14 cellular contexts compared by ENCODE assay signal in the genomic region with DNA sequence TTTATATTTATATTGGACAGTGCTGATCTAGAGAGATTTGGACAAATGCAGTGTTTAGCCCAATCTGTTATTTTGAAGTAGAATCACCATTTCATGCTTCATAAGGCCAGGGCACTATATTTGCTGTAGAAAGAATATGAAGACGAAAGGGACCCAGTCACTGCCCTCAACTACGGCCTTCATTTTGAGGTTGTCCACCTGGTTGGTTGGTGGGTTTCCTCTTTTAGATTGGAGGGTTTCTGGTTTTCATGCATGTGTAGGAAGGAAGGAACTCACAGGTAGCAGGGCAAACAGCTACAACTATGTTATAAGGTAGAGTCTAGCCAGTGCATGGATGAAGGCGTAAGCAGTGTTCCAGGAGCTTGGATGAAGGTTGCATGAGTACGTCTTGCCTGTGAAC. TPM values are rescaled to one million over a fixed set of nuclear protein-coding genes. Genes with fewer than 3 reads are reported as not detected.
DNase-seq lines count a peak whose midpoint lies in the region; ATAC-seq and TF ChIP-seq lines count a peak whose summit lies in the region.
"Had no signal": no experiment of that assay in that cellular context is flagged by ENCODE, and none has a peak within 500 bp of the region (broad histone marks: within the 10 kb centered on the region; RNA-seq: fewer than 3 reads in every experiment).

No MANE protein-coding gene starts in this region.

- peak overlapping the region; percentile 59 for H3K4me2 ChIP-seq in OCI-LY7 (ENCODE audit: low read length)
- H3K4me2 ChIP-seq in Karpas-422 (ENCODE audit: low read depth, low read length, poor library complexity, severe bottlenecking): no peak overlapping the region

- CTCF ChIA-PET in activated naive CD4-positive, alpha-beta T cell treated with anti-CD3 and anti-CD28 coated beads, Interleukin-2, amount 10 ng/mL, durations not matched to agents 7 days and 5 days (lab: Charles Lee): interaction anchor here (0.7 to 1.5 kb wide), 3 partner anchors 21 to 55 kb away, joined by 3 to 5 read pairs (median 4); no protein-coding TSS in a partner anchor
- CTCF ChIA-PET in CD8-positive, alpha-beta T cell (lab: Charles Lee): no interaction called here
- CTCF ChIA-PET in OCI-LY7 (lab: Charles Lee; ENCODE audit: unreplicated experiment): interaction anchor here (1.6 kb wide), 1 partner anchor 31 kb away, joined by 5 read pairs; no protein-coding TSS in a partner anchor

- H3K27ac Mint-ChIP-seq in activated naive CD4-positive, alpha-beta T cell treated with anti-CD3 and anti-CD28 coated beads, Interleukin-2, amount 10 ng/mL, durations not matched to agents 7 days and 5 days: peak overlapping the region; percentile 30
- H3K27ac Mint-ChIP-seq in CD8-positive, alpha-beta T cell: peak overlapping the region; percentile 42
- peak overlapping the region; percentile 74 for H3K27ac Mint-ChIP-seq in stimulated activated naive B cell treated with anti-CD40 and anti-IgM and Interleukin-4, amounts not matched to agents 10 μg/mL and 1 μg/mL and 100 μg/mL, for 72 hours

- no peaks in the 10 kb centered on the region for H3K9me3 Mint-ChIP-seq in activated naive CD4-positive, alpha-beta T cell treated with anti-CD3 and anti-CD28 coated beads, Interleukin-2, amount 10 ng/mL, durations not matched to agents 7 days and 5 days
- H3K9me3 Mint-ChIP-seq in CD8-positive, alpha-beta T cell: no peaks in the 10 kb centered on the region
- H3K9me3 Mint-ChIP-seq in stimulated activated naive B cell treated with anti-CD40 and anti-IgM and Interleukin-4, amounts not matched to agents 10 μg/mL and 1 μg/mL and 100 μg/mL, for 72 hours: no peaks in the 10 kb centered on the region

- no peaks in the 10 kb centered on the region for H3K27me3 ChIP-seq in CD8-positive, alpha-beta T cell (ENCODE audit: insufficient read depth, low read length)
- no peaks in the 10 kb centered on the region for H3K27me3 ChIP-seq in Karpas-422 (ENCODE audit: low read length)

- H3K4me1 Mint-ChIP-seq in activated naive CD4-positive, alpha-beta T cell treated with anti-CD3 and anti-CD28 coated beads, Interleukin-2, amount 10 ng/mL, durations not matched to agents 7 days and 5 days: peaks cover 59% of the 10 kb centered on the region
- peaks cover 34% of the 10 kb centered on the region for H3K4me1 Mint-ChIP-seq in CD8-positive, alpha-beta T cell (ENCODE audit: low read depth)
- peaks cover 44 to 87% of the 10 kb centered on the region in 2 donors for H3K4me1 Mint-ChIP-seq in stimulated activated naive B cell treated with anti-CD40 and anti-IgM and Interleukin-4, amounts not matched to agents 10 μg/mL and 1 μg/mL and 100 μg/mL, for 72 hours

- POLR2A ChIA-PET in CD8-positive, alpha-beta T cell (lab: Charles Lee): no interaction called here
- POLR2A ChIA-PET in OCI-LY7 (lab: Charles Lee): interaction anchor here (0.8 to 12.2 kb wide), 12 partner anchors 9 to 92 kb away, joined by 3 to 284 read pairs (median 6); partner anchors contain the start of gene ARID5B

- no peak for ATAC-seq in CD8-positive, alpha-beta T cell
- no peak for ATAC-seq in stimulated activated naive B cell treated with anti-CD40 and anti-IgM and Interleukin-4, amounts not matched to agents 10 μg/mL and 1 μg/mL and 100 μg/mL, for 72 hours (replicated peaks)
- no peak for ATAC-seq in HG03439 (IDR thresholded peaks at IDR 0.05; ENCODE audit: unreplicated experiment)
- ATAC-seq: K562 had no signal

- no peak overlapping the region for H3K27ac ChIP-seq in CD8-positive, alpha-beta T cell (ENCODE audit: low read depth, low read length)
- peak overlapping the region; percentile 97 for H3K27ac ChIP-seq in OCI-LY7 (ENCODE audit: low read depth, low read length, poor library complexity, severe bottlenecking)
- H3K27ac ChIP-seq in Karpas-422 (ENCODE audit: low read length): no peak overlapping the region

- H3K9me3 ChIP-seq in CD8-positive, alpha-beta T cell (ENCODE audit: low read length): no peaks in the 10 kb centered on the region
- H3K9me3 ChIP-seq in OCI-LY7 (ENCODE audit: low read length) (no peaks in the 10 kb centered on the region), Karpas-422 (ENCODE audit: low read length) (no peaks in the 10 kb centered on the region)
- H3K9me3 ChIP-seq: HAP-1 had no signal

- no peaks in the 10 kb centered on the region for H3K27me3 Mint-ChIP-seq in activated naive CD4-positive, alpha-beta T cell treated with anti-CD3 and anti-CD28 coated beads, Interleukin-2, amount 10 ng/mL, durations not matched to agents 7 days and 5 days
- H3K27me3 Mint-ChIP-seq in CD8-positive, alpha-beta T cell (ENCODE audit: low read depth): no peaks in the 10 kb centered on the region
- no peaks in the 10 kb centered on the region for H3K27me3 Mint-ChIP-seq in stimulated activated naive B cell treated with anti-CD40 and anti-IgM and Interleukin-4, amounts not matched to agents 10 μg/mL and 1 μg/mL and 100 μg/mL, for 72 hours

- H3K4me3 ChIP-seq in CD8-positive, alpha-beta T cell (ENCODE audit: low read depth, low read length): no peak overlapping the region
- H3K4me3 ChIP-seq in OCI-LY7 (ENCODE audit: low read depth, low read length, poor library complexity, severe bottlenecking): peak overlapping the region; percentile 21
- no peak overlapping the region for H3K4me3 ChIP-seq in Karpas-422 (ENCODE audit: low read length)
- H3K4me3 ChIP-seq: HAP-1, K562 had no signal

- no peak overlapping the region for H3K4me3 Mint-ChIP-seq in activated naive CD4-positive, alpha-beta T cell treated with anti-CD3 and anti-CD28 coated beads, Interleukin-2, amount 10 ng/mL, durations not matched to agents 7 days and 5 days
- H3K4me3 Mint-ChIP-seq in CD8-positive, alpha-beta T cell: no peak overlapping the region
- peak overlapping the region in 1 of 2 donors; percentile 32 for H3K4me3 Mint-ChIP-seq in stimulated activated naive B cell treated with anti-CD40 and anti-IgM and Interleukin-4, amounts not matched to agents 10 μg/mL and 1 μg/mL and 100 μg/mL, for 72 hours

- no peak for DNase-seq in activated naive CD4-positive, alpha-beta T cell treated with anti-CD3 and anti-CD28 coated beads, Interleukin-2, amount 10 ng/mL, durations not matched to agents 7 days and 5 days
- no peak for DNase-seq in activated naive CD4-positive, alpha-beta T cell treated with anti-CD3 and anti-CD28 coated beads, Interleukin-2, amount 50 U/mL, for 16 hours
- DNase-seq in CD8-positive, alpha-beta T cell: no peak
- DNase-seq in OCI-LY7 (ENCODE audit: low spot score) (peak; percentile 85), Karpas-422 (no peak)
- DNase-seq in stimulated activated naive B cell treated with anti-CD40 and anti-IgM and Interleukin-4, amounts not matched to agents 10 μg/mL and 1 μg/mL and 100 μg/mL, for 72 hours: no peak
- DNase-seq: MV-4-11, NCI-H1417 treated with DMSO at 0.1 percent for 48 hours, NCI-H1930, NCI-H69, RPMI8226 had no signal

- H3K4me1 ChIP-seq in CD8-positive, alpha-beta T cell (ENCODE audit: insufficient read depth, low read length): peaks cover 4% of the 10 kb centered on the region
- peaks cover 87% of the 10 kb centered on the region for H3K4me1 ChIP-seq in OCI-LY7 (ENCODE audit: insufficient read depth, low read length, poor library complexity, severe bottlenecking)
- H3K4me1 ChIP-seq in Karpas-422 (ENCODE audit: low read length): no peaks in the 10 kb centered on the region
- H3K4me1 ChIP-seq: HAP-1 had no signal

- TF ChIP-seq CTCF in CD8-positive, alpha-beta T cell (IDR thresholded peaks at IDR 0.05): no peak
- no peak for TF ChIP-seq CTCF in OCI-LY7 (conservative IDR thresholded peaks at IDR 0.05; ENCODE audit: low read length)

- no peaks in the 10 kb centered on the region for H4K20me1 ChIP-seq in OCI-LY7 (ENCODE audit: insufficient read depth, low read length)
- H4K20me1 ChIP-seq in Karpas-422 (ENCODE audit: insufficient read depth, low read depth, low read length): no peaks in the 10 kb centered on the region

- intact Hi-C loops in CD8-positive, alpha-beta T cell (cut with DNase I, micrococcal nuclease): loop anchor here in 1 of 2 experiments (2.0 kb wide), 1 partner anchor 13 kb away; no protein-coding TSS in a partner anchor
- intact Hi-C loops in OCI-LY7 (cut with micrococcal nuclease; ENCODE audit: unreplicated experiment): loop anchor here (1.0 kb wide), 1 partner anchor 56 kb away; no protein-coding TSS in a partner anchor

- peaks cover 64% of the 10 kb centered on the region; the same call in 1 of the 2 replicates for H3K79me2 ChIP-seq in OCI-LY7 (ENCODE audit: insufficient read depth, low read depth, low read length)
- H3K79me2 ChIP-seq in Karpas-422 (ENCODE audit: low read length): no peaks in the 10 kb centered on the region

- H3K9me2 ChIP-seq in OCI-LY7 (ENCODE audit: insufficient read depth, low read length) (no peaks in the 10 kb centered on the region), Karpas-422 (replicated peaks; ENCODE audit: insufficient read depth, low read length) (no peaks in the 10 kb centered on the region)

- H2AFZ ChIP-seq in OCI-LY7 (ENCODE audit: low read length) (no peak overlapping the region), Karpas-422 (ENCODE audit: low read length) (no peak overlapping the region)

- peaks cover 68% of the 10 kb centered on the region for H3K36me3 Mint-ChIP-seq in activated naive CD4-positive, alpha-beta T cell treated with anti-CD3 and anti-CD28 coated beads, Interleukin-2, amount 10 ng/mL, durations not matched to agents 7 days and 5 days
- peaks cover 26% of the 10 kb centered on the region for H3K36me3 Mint-ChIP-seq in CD8-positive, alpha-beta T cell
- peaks cover 64 to 80% of the 10 kb centered on the region in 2 donors for H3K36me3 Mint-ChIP-seq in stimulated activated naive B cell treated with anti-CD40 and anti-IgM and Interleukin-4, amounts not matched to agents 10 μg/mL and 1 μg/mL and 100 μg/mL, for 72 hours

- no peaks in the 10 kb centered on the region for H3K36me3 ChIP-seq in CD8-positive, alpha-beta T cell (ENCODE audit: insufficient read depth, low read length)
- H3K36me3 ChIP-seq in OCI-LY7 (ENCODE audit: insufficient read depth, low read length) (peaks cover 50% of the 10 kb centered on the region), Karpas-422 (ENCODE audit: insufficient read depth, low read length) (no peaks in the 10 kb centered on the region)

- H3K9ac ChIP-seq in Karpas-422 (ENCODE audit: low read length): no peak overlapping the region

- BruUV-seq in OCI-LY7 (replicated peaks; lab: Mats Ljungman, UMichigan): TSS peak; percentile 60

RNA-seq across cellular contexts. Expression of gene ARID5B, which starts 56.3 kb away (rescaled TPM):
- total RNA-seq in CD8-positive, alpha-beta T cell: 10 to 100 TPM; 17.5 to 18.4 TPM
- 38.0 and 43.6 TPM in 2 replicates for total RNA-seq in OCI-LY7 (2014; rRNA removed; shearing (Covaris generic))
- total RNA-seq in OCI-LY7 (2022): 56.5 and 56.7 TPM in 2 replicates
- total RNA-seq in Karpas-422 (2014; rRNA removed; shearing (Covaris generic); ENCODE audit: low replicate concordance): 1.3 and 5.9 TPM in 2 replicates
